ENCODE assay signal across 2 cellular contexts in genomic region chr3:25812644-25813043, GRCh38.
TF ChIP-seq lines count a peak whose summit lies in the region.

No MANE protein-coding gene starts in this region.

TF ChIP-seq in GM23338, 12 proteins besides CTCF, POLR2A, EP300 and RAD21:
- TF ChIP-seq ZNF331 (CRISPR knock-in tag; IDR thresholded peaks at IDR 0.05; ENCODE audit: low read depth) = no peak
- no peak for TF ChIP-seq STAT1 (IDR thresholded peaks at IDR 0.05; ENCODE audit: unreplicated experiment)
- no peak for TF ChIP-seq EZH2 (IDR thresholded peaks at IDR 0.05; ENCODE audit: low read depth, unreplicated experiment)
- no peak for TF ChIP-seq EZH2phosphoT487 (IDR thresholded peaks at IDR 0.05; ENCODE audit: unreplicated experiment)
- TF ChIP-seq ZNF114 (CRISPR knock-in tag; IDR thresholded peaks at IDR 0.05) = no peak
- TF ChIP-seq REST (IDR thresholded peaks at IDR 0.05; ENCODE audit: unreplicated experiment) = no peak
- no peak for TF ChIP-seq ZNF462 (CRISPR knock-in tag; IDR thresholded peaks at IDR 0.05)
- no peak for TF ChIP-seq ETS1 (IDR thresholded peaks at IDR 0.05)
- no peak for TF ChIP-seq CREB1 (CRISPR knock-in tag; IDR thresholded peaks at IDR 0.05; ENCODE audit: low read depth)
- TF ChIP-seq NANOG (IDR thresholded peaks at IDR 0.05; ENCODE audit: borderline replicate concordance) = no peak
- TF ChIP-seq JUNB (IDR thresholded peaks at IDR 0.05; ENCODE audit: unreplicated experiment) = no peak
- TF ChIP-seq POLR2AphosphoS5 (IDR thresholded peaks at IDR 0.05; ENCODE audit: low read depth) = no peak

TF ChIP-seq in K562, 482 proteins besides CTCF, POLR2A, EP300 and RAD21:
- TF ChIP-seq ZNF232 (CRISPR knock-in tag; IDR thresholded peaks at IDR 0.05) = no peak
- TF ChIP-seq PHB (CRISPR knock-in tag; IDR thresholded peaks at IDR 0.05) = no peak
- no peak for TF ChIP-seq EHMT2 (IDR thresholded peaks at IDR 0.05)
- no peak for TF ChIP-seq SIRT6 (IDR thresholded peaks at IDR 0.05; ENCODE audit: low read depth, low read length)
- TF ChIP-seq NR0B1 (IDR thresholded peaks at IDR 0.05; ENCODE audit: partially characterized antibody) = no peak
- TF ChIP-seq ID3 (CRISPR knock-in tag; IDR thresholded peaks at IDR 0.05) = no peak
- TF ChIP-seq ID3 (tag; IDR thresholded peaks at IDR 0.05) = no peak
- TF ChIP-seq ARID3A (IDR thresholded peaks at IDR 0.05; ENCODE audit: borderline replicate concordance, low read depth, low read length) = no peak
- TF ChIP-seq FOXJ2 (tag; IDR thresholded peaks at IDR 0.05) = no peak
- no peak for TF ChIP-seq NBN (IDR thresholded peaks at IDR 0.05; ENCODE audit: low read depth)
